Comparison of ENCODE assay signal across 23 cellular contexts in the genomic region with DNA sequence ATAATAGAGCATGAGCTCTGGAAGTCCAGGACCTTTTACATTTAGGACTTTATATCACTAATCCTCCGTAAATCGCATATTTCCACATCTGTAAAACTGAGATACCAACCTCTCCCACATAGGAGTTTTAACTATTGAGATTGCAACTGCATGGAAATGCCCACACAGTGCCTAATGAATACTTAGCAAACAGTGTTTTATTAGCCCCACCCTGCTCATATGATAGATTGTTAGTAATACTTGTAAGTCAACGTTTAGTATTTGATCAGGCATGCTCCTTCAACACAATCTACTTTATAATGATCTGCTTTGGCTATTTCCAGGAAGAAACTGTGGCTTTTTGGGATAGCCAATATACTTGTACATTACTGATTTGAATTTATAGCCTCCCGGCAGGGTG. TPM values are rescaled to one million over a fixed set of nuclear protein-coding genes. Genes with fewer than 3 reads are reported as not detected.
DNase-seq lines count a peak whose midpoint lies in the region; ATAC-seq, FAIRE-seq and TF ChIP-seq lines count a peak whose summit lies in the region.
"Had no signal": no experiment of that assay in that cellular context is flagged by ENCODE, and none has a peak within 500 bp of the region (broad histone marks: within the 10 kb centered on the region; RNA-seq: fewer than 3 reads in every experiment).

No MANE protein-coding gene starts in this region.

- H3K36me3 ChIP-seq in left lung (no peaks in the 10 kb centered on the region), small intestine (ENCODE audit: control insufficient read depth in 2 of 2, insufficient read depth in 2 of 2, low read length in 2 of 2) (no peaks in the 10 kb centered on the region), testis (ENCODE audit: low read depth, missing control alignments) (no peaks in the 10 kb centered on the region)
- H3K36me3 ChIP-seq: gastrocnemius medialis, left ventricle myocardium inferior had no signal

- no peaks in the 10 kb centered on the region for H3K9me3 ChIP-seq in left lung
- H3K9me3 ChIP-seq in small intestine (ENCODE audit: control insufficient read depth, low read depth): no peaks in the 10 kb centered on the region
- no peaks in the 10 kb centered on the region for H3K9me3 ChIP-seq in testis
- no peaks in the 10 kb centered on the region for H3K9me3 ChIP-seq in right cardiac atrium (ENCODE audit: control insufficient read depth, low read length)
- H3K9me3 ChIP-seq: BLaER1 treated with 17β-estradiol and CSF1 and Interleukin-3, amounts not matched to agents 10 nM and 100 nM; gastrocnemius medialis; left ventricle myocardium inferior had no signal

- TF ChIP-seq POLR2A in GM12891 (IDR thresholded peaks at IDR 0.05; ENCODE audit: low read depth, low read length) (no peak), testis (IDR thresholded peaks at IDR 0.05) (no peak)

- 14 to 60% (median 29%) methylated on average over 4 of the region's 4 CpGs for WGBS in small intestine, 3 donors
- WGBS in testis, 2 donors: 71 to 86% methylated on average over 4 of the region's 4 CpGs
- WGBS in right cardiac atrium: 81% methylated on average over 4 of the region's 4 CpGs

- H3K4me3 ChIP-seq in left lung (no peak overlapping the region), small intestine (ENCODE audit: low read depth in 1 of 2, low read length in 2 of 2) (no peak overlapping the region), testis (no peak overlapping the region), right cardiac atrium (ENCODE audit: low read length) (no peak overlapping the region)
- H3K4me3 ChIP-seq: BLaER1 treated with 17β-estradiol and CSF1 and Interleukin-3, amounts not matched to agents 10 nM and 100 nM; gastrocnemius medialis; left ventricle myocardium inferior had no signal

- intact Hi-C loops in left lung (cut with DNase I): no loop called here
- intact Hi-C loops in testis (cut with DNase I; ENCODE audit: low total_unique reads): no loop called here
- intact Hi-C loops in right cardiac atrium (cut with DNase I): no loop called here

- H3K27ac ChIP-seq in VCaP: peak overlapping the region; percentile 42; the same call in 1 of the 2 replicates
- peak overlapping the region in 1 of 2 donors; percentile 11 for H3K27ac ChIP-seq in left lung
- peak overlapping the region; percentile 80 to 90 for H3K27ac ChIP-seq in small intestine (ENCODE audit: low read depth in 1 of 2, low read length in 1 of 2)
- no peak overlapping the region for H3K27ac ChIP-seq in testis
- no peak overlapping the region for H3K27ac ChIP-seq in right cardiac atrium (ENCODE audit: low read length)
- H3K27ac ChIP-seq: BLaER1 treated with 17β-estradiol and CSF1 and Interleukin-3, amounts not matched to agents 10 nM and 100 nM; gastrocnemius medialis; left ventricle myocardium inferior had no signal

- DNase-seq in GM12891 (ENCODE audit: insufficient read length, low spot score) (no peak), left lung (no peak), small intestine (peak; percentile 79), testis (no peak), D721Med (ENCODE audit: insufficient read length, low spot score) (no peak), right cardiac atrium (no peak)
- DNase-seq: ACHN; activated CD4-positive, CD25-positive, alpha-beta regulatory T cell treated with anti-CD3 and anti-CD28 coated beads, Interleukin-2, amount 50 U/mL, for 72 hours; activated CD8-positive, alpha-beta T cell treated with anti-CD3 and anti-CD28 coated beads, Interleukin-2, amount 10 ng/mL, durations not matched to agents 7 days and 5 days; activated gamma-delta T cell; effector memory CD4-positive, alpha-beta T cell; gastrocnemius medialis; hypothalamus; KBM-7; left ventricle myocardium inferior; midbrain; NCI-H526 treated with DMSO at 0.1 percent for 48 hours; nephron progenitor cell; posterior cingulate gyrus had no signal

- peak; percentile 22 for ATAC-seq in left lung
- no peak for ATAC-seq in right cardiac atrium
- ATAC-seq in HG03521 (IDR thresholded peaks at IDR 0.05; ENCODE audit: unreplicated experiment): no peak
- ATAC-seq: activated CD8-positive, alpha-beta T cell treated with anti-CD3 and anti-CD28 coated beads, Interleukin-2, amount 10 ng/mL, durations not matched to agents 7 days and 5 days; gastrocnemius medialis had no signal

- no peaks in the 10 kb centered on the region for H3K27me3 ChIP-seq in left lung
- H3K27me3 ChIP-seq in small intestine (ENCODE audit: control insufficient read depth in 2 of 2, insufficient read depth in 2 of 2, low read length in 2 of 2): no peaks in the 10 kb centered on the region
- H3K27me3 ChIP-seq in testis: no peaks in the 10 kb centered on the region
- no peaks in the 10 kb centered on the region for H3K27me3 ChIP-seq in right cardiac atrium (ENCODE audit: control insufficient read depth, insufficient read depth)
- H3K27me3 ChIP-seq: BLaER1 treated with 17β-estradiol and CSF1 and Interleukin-3, amounts not matched to agents 10 nM and 100 nM; gastrocnemius medialis had no signal

- H3K4me1 ChIP-seq in left lung: peaks cover 18 to 92% of the 10 kb centered on the region in 2 donors
- peaks cover 2 to 12% of the 10 kb centered on the region in 2 donors for H3K4me1 ChIP-seq in small intestine (ENCODE audit: control insufficient read depth in 2 of 2, insufficient read depth in 1 of 2, low read depth in 1 of 2, low read length in 1 of 2)
- no peaks in the 10 kb centered on the region for H3K4me1 ChIP-seq in testis
- H3K4me1 ChIP-seq in right cardiac atrium (ENCODE audit: control insufficient read depth, insufficient read depth, low read length): peaks cover 5% of the 10 kb centered on the region

- TF ChIP-seq CTCF in VCaP (conservative IDR thresholded peaks at IDR 0.05) (no peak), left lung (IDR thresholded peaks at IDR 0.05) (no peak), testis (IDR thresholded peaks at IDR 0.05) (no peak), D721Med (IDR thresholded peaks at IDR 0.05; ENCODE audit: insufficient read depth, missing control alignments) (no peak)

- FAIRE-seq in GM12891 (lab: Jason Lieb, UNC) (peak; percentile 20), small intestine (lab: Jason Lieb, UNC) (no peak), D721Med (lab: Jason Lieb, UNC) (no peak)
- FAIRE-seq: TTC549 had no signal

TF ChIP-seq in GM12891, 5 proteins besides CTCF, POLR2A, EP300 and RAD21:
- TF ChIP-seq SPI1 (IDR thresholded peaks at IDR 0.05; ENCODE audit: low read depth, low read length): no peak
- TF ChIP-seq TAF1 (IDR thresholded peaks at IDR 0.05; ENCODE audit: low read depth, low read length): no peak
- no peak for TF ChIP-seq PAX5 (IDR thresholded peaks at IDR 0.05; ENCODE audit: insufficient read depth, low read length, severe bottlenecking)
- no peak for TF ChIP-seq POU2F2 (IDR thresholded peaks at IDR 0.05; ENCODE audit: low read depth, low read length)
- TF ChIP-seq POLR2AphosphoS5 (IDR thresholded peaks at IDR 0.05; ENCODE audit: low read depth, low read length): no peak

RNA-seq across cellular contexts. Expression of gene PDZD8, which starts 8.5 kb away (rescaled TPM):
- polyA plus RNA-seq in GM12891 (2012; ENCODE audit: low read depth, missing spikeins): 5.0 TPM
- total RNA-seq in left lung (10 to 100 TPM; 32.4 to 38.2 TPM), testis (100 to 1,000 TPM in 1 of 2 donors, 10 to 100 TPM in 1; 49.6 to 120 TPM), right cardiac atrium (10 to 100 TPM; 17.5 to 25.9 (median 24.4) TPM)
- polyA plus RNA-seq in small intestine (10 to 100 TPM in 1 of 3 donors, 1 to 10 TPM in 2; 5.8 to 18.5 (median 7.3) TPM), testis (ENCODE audit: insufficient read depth, low read depth, low replicate concordance) (107 TPM), right cardiac atrium (3.7 TPM)

Comparison
In these comparisons a context has a peak if more than half of its experiments do, and no peak if none do; other contexts are left out.
1. H3K27ac ChIP-seq: peak in VCaP (single experiment) and small intestine (2 of 2); none in testis (0 of 2) and right cardiac atrium (single experiment).